Comparison of ENCODE assay signal across 1 cellular context in the genomic region with DNA sequence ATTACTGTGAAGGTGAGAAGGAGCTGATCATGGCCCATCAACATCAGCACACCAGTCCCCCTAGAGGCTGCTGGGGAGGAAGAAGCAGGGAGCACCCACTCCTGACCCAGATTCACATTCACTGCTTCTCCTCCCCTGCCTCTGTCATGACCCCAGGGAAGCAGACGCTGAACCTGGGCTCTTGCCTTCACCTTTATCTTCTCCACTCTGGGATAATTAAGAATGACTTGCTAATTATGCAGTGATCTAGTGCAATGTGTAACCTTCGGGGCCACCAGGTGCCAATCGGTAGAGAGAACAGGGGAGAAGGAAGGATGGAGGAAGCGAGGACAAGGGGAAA.
TF ChIP-seq lines count a peak whose summit lies in the region.

No MANE protein-coding gene starts in this region.

TF ChIP-seq in HepG2, 621 proteins besides CTCF, POLR2A, EP300 and RAD21 (continued from another document):
- TF ChIP-seq, protein P1, sequence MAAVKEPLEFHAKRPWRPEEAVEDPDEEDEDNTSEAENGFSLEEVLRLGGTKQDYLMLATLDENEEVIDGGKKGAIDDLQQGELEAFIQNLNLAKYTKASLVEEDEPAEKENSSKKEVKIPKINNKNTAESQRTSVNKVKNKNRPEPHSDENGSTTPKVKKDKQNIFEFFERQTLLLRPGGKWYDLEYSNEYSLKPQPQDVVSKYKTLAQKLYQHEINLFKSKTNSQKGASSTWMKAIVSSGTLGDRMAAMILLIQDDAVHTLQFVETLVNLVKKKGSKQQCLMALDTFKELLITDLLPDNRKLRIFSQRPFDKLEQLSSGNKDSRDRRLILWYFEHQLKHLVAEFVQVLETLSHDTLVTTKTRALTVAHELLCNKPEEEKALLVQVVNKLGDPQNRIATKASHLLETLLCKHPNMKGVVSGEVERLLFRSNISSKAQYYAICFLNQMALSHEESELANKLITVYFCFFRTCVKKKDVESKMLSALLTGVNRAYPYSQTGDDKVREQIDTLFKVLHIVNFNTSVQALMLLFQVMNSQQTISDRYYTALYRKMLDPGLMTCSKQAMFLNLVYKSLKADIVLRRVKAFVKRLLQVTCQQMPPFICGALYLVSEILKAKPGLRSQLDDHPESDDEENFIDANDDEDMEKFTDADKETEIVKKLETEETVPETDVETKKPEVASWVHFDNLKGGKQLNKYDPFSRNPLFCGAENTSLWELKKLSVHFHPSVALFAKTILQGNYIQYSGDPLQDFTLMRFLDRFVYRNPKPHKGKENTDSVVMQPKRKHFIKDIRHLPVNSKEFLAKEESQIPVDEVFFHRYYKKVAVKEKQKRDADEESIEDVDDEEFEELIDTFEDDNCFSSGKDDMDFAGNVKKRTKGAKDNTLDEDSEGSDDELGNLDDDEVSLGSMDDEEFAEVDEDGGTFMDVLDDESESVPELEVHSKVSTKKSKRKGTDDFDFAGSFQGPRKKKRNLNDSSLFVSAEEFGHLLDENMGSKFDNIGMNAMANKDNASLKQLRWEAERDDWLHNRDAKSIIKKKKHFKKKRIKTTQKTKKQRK (IDR thresholded peaks at IDR 0.05; ENCODE audit: low read length), result no peak
- TF ChIP-seq, protein P2, sequence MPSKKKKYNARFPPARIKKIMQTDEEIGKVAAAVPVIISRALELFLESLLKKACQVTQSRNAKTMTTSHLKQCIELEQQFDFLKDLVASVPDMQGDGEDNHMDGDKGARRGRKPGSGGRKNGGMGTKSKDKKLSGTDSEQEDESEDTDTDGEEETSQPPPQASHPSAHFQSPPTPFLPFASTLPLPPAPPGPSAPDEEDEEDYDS (CRISPR knock-in tag; IDR thresholded peaks at IDR 0.05), result no peak
- TF ChIP-seq TCF12 (IDR thresholded peaks at IDR 0.05), result no peak
- TF ChIP-seq TCF12 (CRISPR knock-in tag; IDR thresholded peaks at IDR 0.05), result no peak
